35 cellular contexts compared by ENCODE assay signal in genomic region chr5:41558295-41558694, GRCh38. TPM values are rescaled to one million over a fixed set of nuclear protein-coding genes. Genes with fewer than 3 reads are reported as not detected.
"Had no signal": no experiment of that assay in that cellular context is flagged by ENCODE, and none has a peak within 500 bp of the region (broad histone marks: within the 10 kb centered on the region; RNA-seq: fewer than 3 reads in every experiment).

No MANE protein-coding gene starts in this region.

- H3K9me3 ChIP-seq: adrenal gland, body of pancreas, breast epithelium had no signal

- DNase-seq: activated B cell treated with CpG ODN at 0.5 μM for 24 hours; activated CD4-positive, alpha-beta memory T cell treated with anti-CD3 and anti-CD28 coated beads for 36 hours; activated CD4-positive, alpha-beta T cell treated with anti-CD3 and anti-CD28 coated beads for 4 hours; activated CD4-positive, alpha-beta T cell treated with anti-CD3 and anti-CD28 coated beads, Interleukin-2, amount 10 ng/mL, durations not matched to agents 24 days and 14 days; activated CD4-positive, alpha-beta T cell treated with anti-CD3 and anti-CD28 coated beads, Interleukin-2, amount 50 U/mL, for 1 hour; activated CD4-positive, alpha-beta T cell treated with anti-CD3 and anti-CD28 coated beads, Interleukin-2, amount 50 U/mL, for 4 hours; activated CD4-positive, CD25-positive, alpha-beta regulatory T cell treated with anti-CD3 and anti-CD28 coated beads, Interleukin-2, amount 50 U/mL, for 72 hours; activated CD8-positive, alpha-beta memory T cell treated with anti-CD3 and anti-CD28 coated beads, Interleukin-2, amount 50 U/mL, for 4 hours; activated CD8-positive, alpha-beta T cell treated with anti-CD3 and anti-CD28 coated beads for 36 hours; activated effector memory CD4-positive, alpha-beta T cell treated with anti-CD3 and anti-CD28 coated beads, Interleukin-2, amount 50 U/mL, for 16 hours; activated gamma-delta T cell treated with Interleukin-2 at 50 U/mL for 16 hours; activated naive CD4-positive, alpha-beta T cell; activated naive CD4-positive, alpha-beta T cell treated with anti-CD3 and anti-CD28 coated beads for 36 hours; activated naive CD4-positive, alpha-beta T cell treated with anti-CD3 and anti-CD28 coated beads, Interleukin-2, amount 50 U/mL, for 16 hours; activated naive CD8-positive, alpha-beta T cell treated with anti-CD3 and anti-CD28 coated beads for 36 hours; activated T-cell treated with anti-CD3 and anti-CD28 coated beads for 4 hours; activated T-cell treated with anti-CD3 and anti-CD28 coated beads, Interleukin-2, amount 50 U/mL, for 1 hour; activated T-cell treated with anti-CD3 and anti-CD28 coated beads, Interleukin-2, amount 50 U/mL, for 4 hours; activated T-cell treated with anti-CD3 and anti-CD28 coated beads, Interleukin-2, amount 50 U/mL, for 72 hours; adrenal gland; amniotic stem cell; aorta; body of pancreas; brain microvascular endothelial cell; central memory CD4-positive, alpha-beta T cell; T-helper 17 cell had no signal

- H3K36me3 ChIP-seq: adrenal gland, brain microvascular endothelial cell, breast epithelium had no signal

- H3K4me3 ChIP-seq: adrenal gland, body of pancreas, breast epithelium had no signal

- FAIRE-seq: astrocyte, TTC549 had no signal

- ATAC-seq: activated CD8-positive, alpha-beta T cell treated with anti-CD3 and anti-CD28 coated beads for 36 hours; activated naive CD4-positive, alpha-beta T cell treated with anti-CD3 and anti-CD28 coated beads, Interleukin-2, amount 50 U/mL, for 72 hours; activated T-cell treated with anti-CD3 and anti-CD28 coated beads, Interleukin-2, amount 50 U/mL, for 4 hours; activated T-cell treated with anti-CD3 and anti-CD28 coated beads, Interleukin-2, amount 50 U/mL, for 72 hours; activated T-helper 17 cell treated with anti-CD3 and anti-CD28 coated beads, Interleukin-2, amount 50 U/mL, for 72 hours; body of pancreas; T-helper 17 cell had no signal

- H3K4me1 ChIP-seq: adrenal gland, body of pancreas, breast epithelium had no signal

- H3K27ac ChIP-seq: adrenal gland, body of pancreas, brain microvascular endothelial cell, breast epithelium, VCaP had no signal

- H3K27me3 ChIP-seq: adrenal gland, body of pancreas, brain microvascular endothelial cell, breast epithelium had no signal

RNA-seq across cellular contexts. Expression of gene PLCXD3, which starts 47.9 kb away (rescaled TPM):
- total RNA-seq: activated B cell treated with CpG ODN at 0.5 μM for 24 hours; activated CD4-positive, alpha-beta memory T cell treated with anti-CD3 and anti-CD28 coated beads for 36 hours; activated CD4-positive, alpha-beta T cell treated with anti-CD3 and anti-CD28 coated beads, Interleukin-2, amount 10 ng/mL, durations not matched to agents 24 days and 14 days; activated CD8-positive, alpha-beta memory T cell treated with anti-CD3 and anti-CD28 coated beads for 36 hours; activated CD8-positive, alpha-beta T cell treated with anti-CD3 and anti-CD28 coated beads for 36 hours; activated naive CD4-positive, alpha-beta T cell treated with anti-CD3 and anti-CD28 coated beads for 36 hours; activated naive CD4-positive, alpha-beta T cell treated with anti-CD3 and anti-CD28 coated beads, Interleukin-2, amount 50 U/mL, for 72 hours; activated naive CD8-positive, alpha-beta T cell treated with anti-CD3 and anti-CD28 coated beads for 36 hours; activated T-cell treated with anti-CD3 and anti-CD28 coated beads, Interleukin-2, amount 50 U/mL, for 4 hours; activated T-cell treated with anti-CD3 and anti-CD28 coated beads, Interleukin-2, amount 50 U/mL, for 72 hours; activated T-helper 1 cell treated with anti-CD3 and anti-CD28 coated beads, Interleukin-12 subunit alpha, Interleukin-12 subunit beta, Interleukin-2, Interleukin-4 antibody, amounts not matched to agents 30 ng/mL and 10 ng/mL and 1 ng/mL, durations not matched to agents 14 hours and 24 hours and 36 hours; activated T-helper 17 cell treated with anti-CD3 and anti-CD28 coated beads, Interleukin-2, amount 50 U/mL, for 72 hours; T-helper 17 cell; T-helper 2 cell treated with Interferon-gamma antibody and Interleukin-4, amounts not matched to agents 100 ng/mL and 5 ng/mL, for 36 hours had no signal
